Comparison of ENCODE assay signal across 1 cellular context in genomic region chr12:50824914-50825313, GRCh38.
TF ChIP-seq lines count a peak whose summit lies in the region.

No MANE protein-coding gene starts in this region.

TF ChIP-seq in SK-N-SH, 30 proteins besides CTCF, POLR2A, EP300 and RAD21 (continued from another document):
- TF ChIP-seq YY1 (IDR thresholded peaks at IDR 0.05; ENCODE audit: low read depth), result no peak
- TF ChIP-seq EZH2phosphoT487 (IDR thresholded peaks at IDR 0.05; ENCODE audit: borderline replicate concordance, low read depth), result no peak
- no peak for TF ChIP-seq TEAD4 (IDR thresholded peaks at IDR 0.05; ENCODE audit: borderline replicate concordance, insufficient read depth)
- no peak for TF ChIP-seq REST (IDR thresholded peaks at IDR 0.05; ENCODE audit: low read depth, low read length)
- TF ChIP-seq RXRA (IDR thresholded peaks at IDR 0.05; ENCODE audit: borderline replicate concordance, low read depth), result no peak
- TF ChIP-seq POLR2AphosphoS5 (IDR thresholded peaks at IDR 0.05; ENCODE audit: low read depth, low read length), result no peak
- TF ChIP-seq MAX (IDR thresholded peaks at IDR 0.05; ENCODE audit: low read depth), result no peak
- no peak for TF ChIP-seq TCF12 (IDR thresholded peaks at IDR 0.05)
TF ChIP-seq in SK-N-SH: peak in this region for 0.
